In the genomic region with DNA sequence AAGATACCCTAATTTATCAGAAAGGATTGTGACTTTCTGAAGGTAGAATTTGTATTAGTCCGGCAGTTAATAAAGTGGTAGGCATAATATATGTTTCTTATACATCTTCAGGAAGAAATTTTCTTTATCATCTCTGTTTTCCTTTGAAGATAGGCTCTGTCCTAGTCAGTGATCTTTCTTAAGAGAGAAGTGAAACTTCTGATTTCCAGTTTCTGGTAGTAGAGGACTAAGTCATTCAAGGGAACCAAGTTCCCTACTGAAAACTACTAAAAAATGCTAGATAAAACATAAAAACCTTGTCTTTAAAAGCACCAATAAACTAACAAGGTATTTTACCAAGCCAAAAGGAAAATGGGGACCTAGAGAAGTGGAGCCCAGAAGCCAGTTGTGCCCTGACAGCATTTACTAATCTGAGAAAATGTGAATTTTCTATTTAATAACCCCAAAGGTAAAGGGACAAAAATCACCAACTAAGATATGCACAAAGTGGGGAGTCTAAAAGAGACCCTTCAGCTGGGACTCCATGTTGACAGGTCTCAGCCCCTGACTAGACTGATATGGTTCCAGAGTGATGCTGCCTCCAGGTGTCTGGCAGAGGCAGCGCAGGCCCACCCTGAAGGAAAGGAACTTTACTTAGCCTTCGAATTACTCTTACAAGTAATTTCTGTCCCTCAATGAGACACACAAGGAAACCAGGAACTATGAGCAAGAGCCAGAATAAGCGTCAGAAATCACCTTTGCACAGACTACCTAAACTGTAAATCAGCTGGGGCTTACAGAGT, we compare ENCODE assay signal across 12 cellular contexts.
A peak's percentile ranks its signal among the peaks of the same experiment; 100 is the strongest.
DNase-seq lines count a peak whose midpoint lies in the region; ATAC-seq and TF ChIP-seq lines count a peak whose summit lies in the region.
"Had no signal": no experiment of that assay in that cellular context is flagged by ENCODE, and none has a peak within 500 bp of the region (broad histone marks: within the 10 kb centered on the region; RNA-seq: fewer than 3 reads in every experiment).

No MANE protein-coding gene starts in this region.

- CTCF ChIA-PET in Calu3 (lab: Charles Lee) = no interaction called here

- H3K27ac ChIP-seq in left ventricle myocardium inferior (replicated peaks) (no peak overlapping the region), heart right ventricle (no peak overlapping the region)
- H3K27ac ChIP-seq: C4-2B, SJSA1 had no signal

- ATAC-seq in heart right ventricle = no peak
- ATAC-seq in GM18511 (IDR thresholded peaks at IDR 0.05; ENCODE audit: unreplicated experiment) = no peak

- H3K4me1 Mint-ChIP-seq in type B pancreatic cell (ENCODE audit: unreplicated experiment) (no peaks in the 10 kb centered on the region), Calu3 (ENCODE audit: low read depth, unreplicated experiment) (no peaks in the 10 kb centered on the region)

- no TSS peak for BruUV-seq in Calu3 (replicated peaks; lab: Mats Ljungman, UMichigan)

- H3K36me3 Mint-ChIP-seq in type B pancreatic cell (peaks cover 34% of the 10 kb centered on the region), Calu3 (ENCODE audit: insufficient read depth, unreplicated experiment) (peaks cover 9% of the 10 kb centered on the region)

- H3K27me3 ChIP-seq in left ventricle myocardium inferior (ENCODE audit: low read depth) = no peaks in the 10 kb centered on the region
- H3K27me3 ChIP-seq in heart right ventricle = no peaks in the 10 kb centered on the region
- H3K27me3 ChIP-seq: SJSA1 had no signal

- TF ChIP-seq POLR2A in NB4 (IDR thresholded peaks at IDR 0.05; ENCODE audit: extremely low read depth, insufficient read length) = no peak

- H3K9me3 Mint-ChIP-seq in type B pancreatic cell (no peaks in the 10 kb centered on the region), Calu3 (ENCODE audit: low read depth, unreplicated experiment) (no peaks in the 10 kb centered on the region)

- H3K4me3 ChIP-seq in left ventricle myocardium inferior = no peak overlapping the region
- H3K4me3 ChIP-seq in heart right ventricle = no peak overlapping the region
- H3K4me3 ChIP-seq in NB4 (ENCODE audit: low read depth, low read length) = no peak overlapping the region
- H3K4me3 ChIP-seq: lung, SJSA1 had no signal

- TF ChIP-seq CTCF in left ventricle myocardium inferior (IDR thresholded peaks at IDR 0.05; ENCODE audit: borderline replicate concordance) (peak; percentile 17), heart right ventricle (IDR thresholded peaks at IDR 0.05) (peak in 3 of 9 donors; percentile 11 to 24 (median 14)), NB4 (IDR thresholded peaks at IDR 0.05; ENCODE audit: low read depth, low read length) (peak; percentile 11), type B pancreatic cell (conservative IDR thresholded peaks at IDR 0.05) (peak; percentile 46), Calu3 (IDR thresholded peaks at IDR 0.05; ENCODE audit: unreplicated experiment) (no peak)

- H3K27me3 Mint-ChIP-seq in type B pancreatic cell (no peaks in the 10 kb centered on the region), Calu3 (ENCODE audit: unreplicated experiment) (no peaks in the 10 kb centered on the region)

- no peaks in the 10 kb centered on the region for H3K9me3 ChIP-seq in left ventricle myocardium inferior (replicated peaks)
- no peaks in the 10 kb centered on the region for H3K9me3 ChIP-seq in heart right ventricle
- H3K9me3 ChIP-seq: SJSA1 had no signal

- intact Hi-C loops in left ventricle myocardium inferior (cut with micrococcal nuclease) (no loop called here), heart right ventricle (cut with DNase I) (loop anchor here in 1 of 10 donors (10.0 kb wide), 1 partner anchor 59 kb away; no protein-coding TSS in a partner anchor), Calu3 (cut with micrococcal nuclease; ENCODE audit: unreplicated experiment) (no loop called here)

- 86 to 89% methylated on average over 4 of the region's 4 CpGs for WGBS in heart right ventricle, 2 donors

- H3K36me3 ChIP-seq in left ventricle myocardium inferior (peaks cover 96% of the 10 kb centered on the region), heart right ventricle (peaks cover 0 to 99% (median 49%) of the 10 kb centered on the region in 9 donors)

- DNase-seq in left ventricle myocardium inferior (no peak), heart right ventricle (no peak), NB4 (ENCODE audit: low read depth) (peak; percentile 19), dermis blood vessel endothelial cell (peak; percentile 34), type B pancreatic cell (ENCODE audit: extremely low spot score, unreplicated experiment) (no peak), Calu3 (no peak), NCI-H748 (lab: John Stamatoyannopoulos, UW; ENCODE audit: unreplicated experiment) (no peak)
- DNase-seq: NCI-H146 had no signal

- H3K4me3 Mint-ChIP-seq in type B pancreatic cell (no peak overlapping the region), Calu3 (ENCODE audit: low read depth, unreplicated experiment) (no peak overlapping the region)

- H3K4me1 ChIP-seq in left ventricle myocardium inferior (no peaks in the 10 kb centered on the region), heart right ventricle (peaks cover 0 to 6% (median 0%) of the 10 kb centered on the region in 9 donors)
- H3K4me1 ChIP-seq: SJSA1 had no signal

- no peak overlapping the region for H3K27ac Mint-ChIP-seq in type B pancreatic cell
- no peak overlapping the region for H3K27ac Mint-ChIP-seq in Calu3 (ENCODE audit: unreplicated experiment)

Comparison
In these comparisons a context has a peak if more than half of its experiments do, and no peak if none do; other contexts are left out.
1. DNase-seq: peak in NB4 (single experiment) and dermis blood vessel endothelial cell (single experiment); none in left ventricle myocardium inferior (single experiment), heart right ventricle (0 of 2), type B pancreatic cell (single experiment), Calu3 (single experiment) and NCI-H748 (single experiment).